ENCODE assay signal across 1 cellular context in genomic region chr5:76755779-76756637, GRCh38.
A peak's percentile ranks its signal among the peaks of the same experiment; 100 is the strongest.
TF ChIP-seq lines count a peak whose summit lies in the region.

No MANE protein-coding gene starts in this region.

TF ChIP-seq in HepG2, 621 proteins besides CTCF, POLR2A, EP300 and RAD21 (continued from another document):
- TF ChIP-seq U2AF2 (IDR thresholded peaks at IDR 0.05; ENCODE audit: low read depth, low read length) (no peak), GABPB1 (CRISPR knock-in tag; IDR thresholded peaks at IDR 0.05) (no peak), ZNF101 (CRISPR knock-in tag; IDR thresholded peaks at IDR 0.05; ENCODE audit: borderline replicate concordance, low read depth) (no peak), ZNF550 (CRISPR knock-in tag; IDR thresholded peaks at IDR 0.05; ENCODE audit: borderline replicate concordance) (no peak), THAP9 (CRISPR knock-in tag; IDR thresholded peaks at IDR 0.05; ENCODE audit: borderline replicate concordance) (no peak), CSRNP1 (CRISPR knock-in tag; IDR thresholded peaks at IDR 0.05) (no peak), ZBTB20 (CRISPR knock-in tag; IDR thresholded peaks at IDR 0.05; ENCODE audit: borderline replicate concordance, low read depth) (0 out of 2 replicates have a peak, but pooled peaks have one; percentile 27), RFXANK (CRISPR knock-in tag; IDR thresholded peaks at IDR 0.05) (no peak), GMEB2 (CRISPR knock-in tag; IDR thresholded peaks at IDR 0.05; ENCODE audit: low read depth) (no peak), ZMAT3 (CRISPR knock-in tag; conservative IDR thresholded peaks at IDR 0.05) (0 out of 2 replicates have a peak, but pooled peaks have one; percentile 23), ZSCAN9 (CRISPR knock-in tag; IDR thresholded peaks at IDR 0.05; ENCODE audit: borderline replicate concordance) (no peak), ZNF264 (CRISPR knock-in tag; IDR thresholded peaks at IDR 0.05) (no peak), TOE1 (CRISPR knock-in tag; IDR thresholded peaks at IDR 0.05) (0 out of 2 replicates have a peak, but pooled peaks have one; percentile 76), ZNF710 (CRISPR knock-in tag; IDR thresholded peaks at IDR 0.05; ENCODE audit: borderline replicate concordance) (no peak), ZMAT5 (CRISPR knock-in tag; IDR thresholded peaks at IDR 0.05; ENCODE audit: borderline replicate concordance, low read depth) (no peak), ZGPAT (CRISPR knock-in tag; IDR thresholded peaks at IDR 0.05) (peak; percentile 45; the same call in 1 of the 2 replicates)
TF ChIP-seq in HepG2: peak in this region for 72.
